Comparison of ENCODE assay signal across 8 cellular contexts in genomic region chr16:54284931-54285413, GRCh38. TPM values are rescaled to one million over a fixed set of nuclear protein-coding genes. Genes with fewer than 3 reads are reported as not detected.
DNase-seq lines count a peak whose midpoint lies in the region; ATAC-seq and TF ChIP-seq lines count a peak whose summit lies in the region.

No MANE protein-coding gene starts in this region.

- DNase-seq in AG04449 (ENCODE audit: low read depth, low spot score): no peak
- peak; percentile 26 for DNase-seq in HK-2 (ENCODE audit: unreplicated experiment)
- no peak for DNase-seq in brain microvascular endothelial cell
- DNase-seq in mesenchymal stem cell: no peak
- DNase-seq in left colon: no peak
- DNase-seq in HuH-7.5 (ENCODE audit: low spot score): no peak
- DNase-seq in NCI-H2029 treated with DMSO at 0.1 percent for 48 hours (lab: John Stamatoyannopoulos, UW): no peak

- no peak overlapping the region for H3K4ac ChIP-seq in mesenchymal stem cell (ENCODE audit: low read depth in 1 of 2, low read length in 2 of 2)

- no peak overlapping the region for H4K91ac ChIP-seq in mesenchymal stem cell (ENCODE audit: low read length)

- H3K4me3 ChIP-seq in AG04449 (ENCODE audit: low read depth, low read length): peak overlapping the region; percentile 76
- peak overlapping the region; percentile 64 for H3K4me3 ChIP-seq in brain microvascular endothelial cell (ENCODE audit: low read depth, low read length)
- H3K4me3 ChIP-seq in mesenchymal stem cell (ENCODE audit: insufficient read depth in 1 of 2, low read depth in 1 of 2, low read length in 2 of 2): peak overlapping the region; percentile 63 to 93

- no peak for ATAC-seq in left colon
- no peak for ATAC-seq in HG03342 (IDR thresholded peaks at IDR 0.05; ENCODE audit: unreplicated experiment)

- peaks cover 46% of the 10 kb centered on the region for H3K4me1 ChIP-seq in mesenchymal stem cell (ENCODE audit: control insufficient read depth, insufficient read depth, low read depth, low read length)

- intact Hi-C loops in left colon (cut with DNase I, micrococcal nuclease): no loop called here

- POLR2A ChIA-PET in AG04449 (lab: Yijun Ruan, JAX): interaction anchor here (1.0 to 3.9 kb wide), 7 partner anchors 89 to 652 kb away, joined by 3 to 28 read pairs (median 4); partner anchors contain the start of gene IRX5

- CTCF ChIA-PET in AG04449 (lab: Yijun Ruan, JAX): interaction anchor here (0.7 to 7.5 kb wide), 7 partner anchors 9 to 735 kb away, joined by 3 to 37 read pairs (median 3); no protein-coding TSS in a partner anchor

- no peak overlapping the region for H3K18ac ChIP-seq in mesenchymal stem cell (ENCODE audit: low read depth in 1 of 2, low read length in 2 of 2)

- no peak overlapping the region for H2BK5ac ChIP-seq in mesenchymal stem cell (ENCODE audit: low read depth, low read length, poor library complexity, severe bottlenecking)

- in situ Hi-C loops in brain microvascular endothelial cell (cut with HindIII; ENCODE audit: low pct_ligation_motif_present, low sequenced_read_pairs): loop anchor here (25.0 kb wide), 1 partner anchor 652 kb away; the partner anchor contains the start of gene IRX5

- H3K36me3 ChIP-seq in brain microvascular endothelial cell (replicated peaks) (no peaks in the 10 kb centered on the region), mesenchymal stem cell (ENCODE audit: control insufficient read depth in 1 of 2, insufficient read depth in 2 of 2, low read depth in 1 of 2, low read length in 2 of 2) (no peaks in the 10 kb centered on the region)

- no peak overlapping the region for H2BK15ac ChIP-seq in mesenchymal stem cell (ENCODE audit: low read depth, poor library complexity, severe bottlenecking)

- 1% methylated on average over 29 of the region's 42 CpGs for WGBS in mesenchymal stem cell

- H3K9ac ChIP-seq in mesenchymal stem cell (ENCODE audit: low read length): peak overlapping the region; percentile 91

- H3K9me3 ChIP-seq in mesenchymal stem cell (ENCODE audit: control insufficient read depth, low read length): no peaks in the 10 kb centered on the region

- H3K79me1 ChIP-seq in mesenchymal stem cell (replicated peaks; ENCODE audit: low read length, poor library complexity, severe bottlenecking): peaks cover 5% of the 10 kb centered on the region

- TF ChIP-seq CTCF in AG04449 (IDR thresholded peaks at IDR 0.05; ENCODE audit: insufficient read depth, low read length, missing control alignments): no peak
- TF ChIP-seq CTCF in brain microvascular endothelial cell (IDR thresholded peaks at IDR 0.05; ENCODE audit: low read depth, low read length, missing control alignments): no peak

- H3K23ac ChIP-seq in mesenchymal stem cell (ENCODE audit: low read length in 2 of 2): no peak overlapping the region

- no peak overlapping the region for H3K14ac ChIP-seq in mesenchymal stem cell (ENCODE audit: low read length in 2 of 2)

- no peak overlapping the region for H2BK12ac ChIP-seq in mesenchymal stem cell (ENCODE audit: low read length in 2 of 2)

- H2AK5ac ChIP-seq in mesenchymal stem cell (ENCODE audit: low read length, severe bottlenecking): no peak overlapping the region

- no peak overlapping the region for H2AFZ ChIP-seq in mesenchymal stem cell (ENCODE audit: low read depth, low read length)

- H3K27me3 ChIP-seq in brain microvascular endothelial cell (replicated peaks): peaks cover 68% of the 10 kb centered on the region
- peaks cover 0 to 36% of the 10 kb centered on the region in 2 experiments for H3K27me3 ChIP-seq in mesenchymal stem cell (ENCODE audit: control insufficient read depth in 1 of 2, insufficient read depth in 1 of 2, low read length in 2 of 2)

- peak overlapping the region; percentile 74 for H3K4me2 ChIP-seq in mesenchymal stem cell (ENCODE audit: low read length, poor library complexity, severe bottlenecking)

- no peak overlapping the region for H3K27ac ChIP-seq in brain microvascular endothelial cell
- no peak overlapping the region for H3K27ac ChIP-seq in mesenchymal stem cell (ENCODE audit: low read length, poor library complexity, severe bottlenecking)

- H4K8ac ChIP-seq in mesenchymal stem cell (ENCODE audit: low read length): no peak overlapping the region

- H2BK120ac ChIP-seq in mesenchymal stem cell (ENCODE audit: low read depth, low read length): no peak overlapping the region

RNA-seq across cellular contexts. Expression of gene IRX3, which starts 1.6 kb away (rescaled TPM):
- 0.18 TPM for polyA plus RNA-seq in mesenchymal stem cell (2013, experiment 1 of 2)
- polyA plus RNA-seq in mesenchymal stem cell (2013, experiment 2 of 2): 0.41 TPM
- under 1 TPM; 0.20 to 0.31 TPM for total RNA-seq in left colon
